ENCODE assay signal across 1 cellular context in genomic region chr19:52725528-52725961, GRCh38.
TF ChIP-seq lines count a peak whose summit lies in the region.

No MANE protein-coding gene starts in this region.

TF ChIP-seq in K562, 482 proteins besides CTCF, POLR2A, EP300 and RAD21 (continued from another document and continues in another):
- peak; percentile 72; the same call in 1 of the 2 replicates for TF ChIP-seq ZBTB7A (IDR thresholded peaks at IDR 0.05; ENCODE audit: borderline replicate concordance, control insufficient read depth, low read depth, low read length)
- no peak for TF ChIP-seq SNIP1 (IDR thresholded peaks at IDR 0.05; ENCODE audit: low read depth)
- 0 out of 4 replicates have a peak, but pooled peaks have one; percentile 26 to 36 for TF ChIP-seq SIN3A (IDR thresholded peaks at IDR 0.05; ENCODE audit: borderline replicate concordance in 2 of 2, control insufficient read depth in 1 of 2, low read depth in 2 of 2, low read length in 2 of 2)
- TF ChIP-seq FOXK2 (conservative IDR thresholded peaks at IDR 0.05 in 1 of 2, IDR thresholded peaks at IDR 0.05 in 1 of 2; ENCODE audit: low read depth in 2 of 2): 0 out of 4 replicates have a peak, but pooled peaks of 1 of the 2 experiments have one; percentile 25
- peak; percentile 39 for TF ChIP-seq KDM5B (IDR thresholded peaks at IDR 0.05; ENCODE audit: insufficient replicate concordance, low read depth, low read length)
- peak; percentile 58 for TF ChIP-seq MAX (CRISPR knock-in tag; IDR thresholded peaks at IDR 0.05)
- TF ChIP-seq ZFP36 (IDR thresholded peaks at IDR 0.05; ENCODE audit: low read depth, low read length, partially characterized antibody): peak; percentile 58
- peak; percentile 92 for TF ChIP-seq ELF2 (CRISPR knock-in tag; IDR thresholded peaks at IDR 0.05)
- TF ChIP-seq POLR2G (IDR thresholded peaks at IDR 0.05; ENCODE audit: low read depth, low read length): peak; percentile 64
- TF ChIP-seq MNT (conservative IDR thresholded peaks at IDR 0.05): peak; percentile 87 to 93
- TF ChIP-seq PHF20 (IDR thresholded peaks at IDR 0.05; ENCODE audit: partially characterized antibody): peak; percentile 13
- TF ChIP-seq, protein P1, sequence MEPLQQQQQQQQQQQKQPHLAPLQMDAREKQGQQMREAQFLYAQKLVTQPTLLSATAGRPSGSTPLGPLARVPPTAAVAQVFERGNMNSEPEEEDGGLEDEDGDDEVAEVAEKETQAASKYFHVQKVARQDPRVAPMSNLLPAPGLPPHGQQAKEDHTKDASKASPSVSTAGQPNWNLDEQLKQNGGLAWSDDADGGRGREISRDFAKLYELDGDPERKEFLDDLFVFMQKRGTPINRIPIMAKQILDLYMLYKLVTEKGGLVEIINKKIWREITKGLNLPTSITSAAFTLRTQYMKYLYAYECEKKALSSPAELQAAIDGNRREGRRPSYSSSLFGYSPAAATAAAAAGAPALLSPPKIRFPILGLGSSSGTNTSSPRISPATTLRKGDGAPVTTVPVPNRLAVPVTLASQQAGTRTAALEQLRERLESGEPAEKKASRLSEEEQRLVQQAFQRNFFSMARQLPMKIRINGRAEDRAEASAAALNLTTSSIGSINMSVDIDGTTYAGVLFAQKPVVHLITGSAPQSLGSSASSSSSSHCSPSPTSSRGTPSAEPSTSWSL (CRISPR knock-in tag; IDR thresholded peaks at IDR 0.05; ENCODE audit: borderline replicate concordance): no peak
- TF ChIP-seq, protein P2, sequence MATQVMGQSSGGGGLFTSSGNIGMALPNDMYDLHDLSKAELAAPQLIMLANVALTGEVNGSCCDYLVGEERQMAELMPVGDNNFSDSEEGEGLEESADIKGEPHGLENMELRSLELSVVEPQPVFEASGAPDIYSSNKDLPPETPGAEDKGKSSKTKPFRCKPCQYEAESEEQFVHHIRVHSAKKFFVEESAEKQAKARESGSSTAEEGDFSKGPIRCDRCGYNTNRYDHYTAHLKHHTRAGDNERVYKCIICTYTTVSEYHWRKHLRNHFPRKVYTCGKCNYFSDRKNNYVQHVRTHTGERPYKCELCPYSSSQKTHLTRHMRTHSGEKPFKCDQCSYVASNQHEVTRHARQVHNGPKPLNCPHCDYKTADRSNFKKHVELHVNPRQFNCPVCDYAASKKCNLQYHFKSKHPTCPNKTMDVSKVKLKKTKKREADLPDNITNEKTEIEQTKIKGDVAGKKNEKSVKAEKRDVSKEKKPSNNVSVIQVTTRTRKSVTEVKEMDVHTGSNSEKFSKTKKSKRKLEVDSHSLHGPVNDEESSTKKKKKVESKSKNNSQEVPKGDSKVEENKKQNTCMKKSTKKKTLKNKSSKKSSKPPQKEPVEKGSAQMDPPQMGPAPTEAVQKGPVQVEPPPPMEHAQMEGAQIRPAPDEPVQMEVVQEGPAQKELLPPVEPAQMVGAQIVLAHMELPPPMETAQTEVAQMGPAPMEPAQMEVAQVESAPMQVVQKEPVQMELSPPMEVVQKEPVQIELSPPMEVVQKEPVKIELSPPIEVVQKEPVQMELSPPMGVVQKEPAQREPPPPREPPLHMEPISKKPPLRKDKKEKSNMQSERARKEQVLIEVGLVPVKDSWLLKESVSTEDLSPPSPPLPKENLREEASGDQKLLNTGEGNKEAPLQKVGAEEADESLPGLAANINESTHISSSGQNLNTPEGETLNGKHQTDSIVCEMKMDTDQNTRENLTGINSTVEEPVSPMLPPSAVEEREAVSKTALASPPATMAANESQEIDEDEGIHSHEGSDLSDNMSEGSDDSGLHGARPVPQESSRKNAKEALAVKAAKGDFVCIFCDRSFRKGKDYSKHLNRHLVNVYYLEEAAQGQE (CRISPR knock-in tag; IDR thresholded peaks at IDR 0.05; ENCODE audit: low read depth): no peak
- peak; percentile 12; the same call in 1 of the 2 replicates for TF ChIP-seq JUN (IDR thresholded peaks at IDR 0.05; ENCODE audit: borderline replicate concordance, low read depth, low read length)
- TF ChIP-seq JUN (CRISPR knock-in tag; IDR thresholded peaks at IDR 0.05; ENCODE audit: borderline replicate concordance): no peak
- TF ChIP-seq ZNF197 (CRISPR knock-in tag; IDR thresholded peaks at IDR 0.05; ENCODE audit: low read depth): 0 out of 2 replicates have a peak, but pooled peaks have one; percentile 43
- TF ChIP-seq ZNF830 (CRISPR knock-in tag; IDR thresholded peaks at IDR 0.05): no peak
- TF ChIP-seq EP400 (IDR thresholded peaks at IDR 0.05): peak; percentile 77
- TF ChIP-seq, protein P3, sequence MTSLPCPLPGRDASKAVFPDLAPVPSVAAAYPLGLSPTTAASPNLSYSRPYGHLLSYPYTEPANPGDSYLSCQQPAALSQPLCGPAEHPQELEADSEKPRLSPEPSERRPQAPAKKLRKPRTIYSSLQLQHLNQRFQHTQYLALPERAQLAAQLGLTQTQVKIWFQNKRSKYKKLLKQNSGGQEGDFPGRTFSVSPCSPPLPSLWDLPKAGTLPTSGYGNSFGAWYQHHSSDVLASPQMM (CRISPR knock-in tag; IDR thresholded peaks at IDR 0.05): no peak
- TF ChIP-seq, protein P4, sequence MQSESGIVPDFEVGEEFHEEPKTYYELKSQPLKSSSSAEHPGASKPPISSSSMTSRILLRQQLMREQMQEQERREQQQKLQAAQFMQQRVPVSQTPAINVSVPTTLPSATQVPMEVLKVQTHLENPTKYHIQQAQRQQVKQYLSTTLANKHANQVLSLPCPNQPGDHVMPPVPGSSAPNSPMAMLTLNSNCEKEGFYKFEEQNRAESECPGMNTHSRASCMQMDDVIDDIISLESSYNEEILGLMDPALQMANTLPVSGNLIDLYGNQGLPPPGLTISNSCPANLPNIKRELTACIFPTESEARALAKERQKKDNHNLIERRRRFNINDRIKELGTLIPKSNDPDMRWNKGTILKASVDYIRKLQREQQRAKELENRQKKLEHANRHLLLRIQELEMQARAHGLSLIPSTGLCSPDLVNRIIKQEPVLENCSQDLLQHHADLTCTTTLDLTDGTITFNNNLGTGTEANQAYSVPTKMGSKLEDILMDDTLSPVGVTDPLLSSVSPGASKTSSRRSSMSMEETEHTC (IDR thresholded peaks at IDR 0.05): 0 out of 2 replicates have a peak, but pooled peaks have one; percentile 12
- peak; percentile 39; the same call in 1 of the 2 replicates for TF ChIP-seq PHF8 (IDR thresholded peaks at IDR 0.05; ENCODE audit: borderline replicate concordance, low read length)
- peak; percentile 34; the same call in 1 of the 2 replicates for TF ChIP-seq FOSL1 (tag; conservative IDR thresholded peaks at IDR 0.05)
- TF ChIP-seq USF1 (CRISPR knock-in tag; IDR thresholded peaks at IDR 0.05): peak; percentile 93
- peak; percentile 15 to 60; a peak in 3 of 4 replicates for TF ChIP-seq MAZ (CRISPR knock-in tag; conservative IDR thresholded peaks at IDR 0.05 in 1 of 2, IDR thresholded peaks at IDR 0.05 in 1 of 2)
- TF ChIP-seq RNF2 (IDR thresholded peaks at IDR 0.05): peak; percentile 22; the same call in 1 of the 2 replicates
- peak; percentile 82 for TF ChIP-seq RAD51 (IDR thresholded peaks at IDR 0.05; ENCODE audit: borderline replicate concordance, low read depth)
- TF ChIP-seq MXI1 (IDR thresholded peaks at IDR 0.05; ENCODE audit: low read depth, low read length): peak; percentile 71; the same call in 1 of the 2 replicates
- TF ChIP-seq ZNF354B (CRISPR knock-in tag; IDR thresholded peaks at IDR 0.05): no peak
- 0 out of 2 replicates have a peak, but pooled peaks have one; percentile 20 for TF ChIP-seq PML (IDR thresholded peaks at IDR 0.05; ENCODE audit: low read length)
- TF ChIP-seq GABPA (tag; conservative IDR thresholded peaks at IDR 0.05; ENCODE audit: low read depth): peak; percentile 53
- peak; percentile 90 for TF ChIP-seq USF2 (CRISPR knock-in tag; IDR thresholded peaks at IDR 0.05)
- TF ChIP-seq YY1 (IDR thresholded peaks at IDR 0.05; ENCODE audit: borderline replicate concordance in 1 of 3, control insufficient read depth in 1 of 3, extremely low read depth in 1 of 3, insufficient read depth in 3 of 3, insufficient read length in 1 of 3, insufficient replicate concordance in 2 of 3, low read depth in 1 of 3, low read length in 2 of 3): peak in 1 of 3 experiments; percentile 68
- peak; percentile 44 for TF ChIP-seq SAP30 (IDR thresholded peaks at IDR 0.05; ENCODE audit: borderline replicate concordance, insufficient read depth, low read depth, low read length, poor library complexity, severe bottlenecking)
- TF ChIP-seq, protein P5, sequence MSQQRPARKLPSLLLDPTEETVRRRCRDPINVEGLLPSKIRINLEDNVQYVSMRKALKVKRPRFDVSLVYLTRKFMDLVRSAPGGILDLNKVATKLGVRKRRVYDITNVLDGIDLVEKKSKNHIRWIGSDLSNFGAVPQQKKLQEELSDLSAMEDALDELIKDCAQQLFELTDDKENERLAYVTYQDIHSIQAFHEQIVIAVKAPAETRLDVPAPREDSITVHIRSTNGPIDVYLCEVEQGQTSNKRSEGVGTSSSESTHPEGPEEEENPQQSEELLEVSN (IDR thresholded peaks at IDR 0.05; ENCODE audit: borderline replicate concordance in 1 of 2, extremely low read depth in 1 of 2, insufficient read depth in 1 of 2, insufficient read length in 1 of 2, low read depth in 1 of 2, low read length in 1 of 2, poor library complexity in 1 of 2, severe bottlenecking in 1 of 2): peak; percentile 45 to 84
- TF ChIP-seq VEZF1 (CRISPR knock-in tag; IDR thresholded peaks at IDR 0.05): peak; percentile 75
- peak; percentile 65 for TF ChIP-seq SPI1 (IDR thresholded peaks at IDR 0.05; ENCODE audit: borderline replicate concordance, low read depth, low read length)
- TF ChIP-seq, protein P6, sequence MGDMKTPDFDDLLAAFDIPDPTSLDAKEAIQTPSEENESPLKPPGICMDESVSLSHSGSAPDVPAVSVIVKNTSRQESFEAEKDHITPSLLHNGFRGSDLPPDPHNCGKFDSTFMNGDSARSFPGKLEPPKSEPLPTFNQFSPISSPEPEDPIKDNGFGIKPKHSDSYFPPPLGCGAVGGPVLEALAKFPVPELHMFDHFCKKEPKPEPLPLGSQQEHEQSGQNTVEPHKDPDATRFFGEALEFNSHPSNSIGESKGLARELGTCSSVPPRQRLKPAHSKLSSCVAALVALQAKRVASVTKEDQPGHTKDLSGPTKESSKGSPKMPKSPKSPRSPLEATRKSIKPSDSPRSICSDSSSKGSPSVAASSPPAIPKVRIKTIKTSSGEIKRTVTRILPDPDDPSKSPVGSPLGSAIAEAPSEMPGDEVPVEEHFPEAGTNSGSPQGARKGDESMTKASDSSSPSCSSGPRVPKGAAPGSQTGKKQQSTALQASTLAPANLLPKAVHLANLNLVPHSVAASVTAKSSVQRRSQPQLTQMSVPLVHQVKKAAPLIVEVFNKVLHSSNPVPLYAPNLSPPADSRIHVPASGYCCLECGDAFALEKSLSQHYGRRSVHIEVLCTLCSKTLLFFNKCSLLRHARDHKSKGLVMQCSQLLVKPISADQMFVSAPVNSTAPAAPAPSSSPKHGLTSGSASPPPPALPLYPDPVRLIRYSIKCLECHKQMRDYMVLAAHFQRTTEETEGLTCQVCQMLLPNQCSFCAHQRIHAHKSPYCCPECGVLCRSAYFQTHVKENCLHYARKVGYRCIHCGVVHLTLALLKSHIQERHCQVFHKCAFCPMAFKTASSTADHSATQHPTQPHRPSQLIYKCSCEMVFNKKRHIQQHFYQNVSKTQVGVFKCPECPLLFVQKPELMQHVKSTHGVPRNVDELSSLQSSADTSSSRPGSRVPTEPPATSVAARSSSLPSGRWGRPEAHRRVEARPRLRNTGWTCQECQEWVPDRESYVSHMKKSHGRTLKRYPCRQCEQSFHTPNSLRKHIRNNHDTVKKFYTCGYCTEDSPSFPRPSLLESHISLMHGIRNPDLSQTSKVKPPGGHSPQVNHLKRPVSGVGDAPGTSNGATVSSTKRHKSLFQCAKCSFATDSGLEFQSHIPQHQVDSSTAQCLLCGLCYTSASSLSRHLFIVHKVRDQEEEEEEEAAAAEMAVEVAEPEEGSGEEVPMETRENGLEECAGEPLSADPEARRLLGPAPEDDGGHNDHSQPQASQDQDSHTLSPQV (IDR thresholded peaks at IDR 0.05): 0 out of 2 replicates have a peak, but pooled peaks have one; percentile 83
- peak; percentile 30; the same call in 1 of the 2 replicates for TF ChIP-seq CBFA2T2 (conservative IDR thresholded peaks at IDR 0.05)
- 0 out of 2 replicates have a peak, but pooled peaks have one; percentile 33 for TF ChIP-seq SUPT5H (IDR thresholded peaks at IDR 0.05)
- peak; percentile 82 to 85 for TF ChIP-seq NRF1 (conservative IDR thresholded peaks at IDR 0.05 in 1 of 2, IDR thresholded peaks at IDR 0.05 in 1 of 2)
- TF ChIP-seq NFIX (CRISPR knock-in tag; IDR thresholded peaks at IDR 0.05; ENCODE audit: low read depth): no peak
- no peak for TF ChIP-seq NR1H2 (CRISPR knock-in tag; IDR thresholded peaks at IDR 0.05)
- TF ChIP-seq RBFOX2 (IDR thresholded peaks at IDR 0.05; ENCODE audit: low read depth, low read length): peak; percentile 63
